ENCODE assay signal across 17 cellular contexts in genomic region chr12:3145036-3145435, GRCh38.
DNase-seq lines count a peak whose midpoint lies in the region; ATAC-seq and TF ChIP-seq lines count a peak whose summit lies in the region.
"Had no signal": no experiment of that assay in that cellular context is flagged by ENCODE, and none has a peak within 500 bp of the region (broad histone marks: within the 10 kb centered on the region; RNA-seq: fewer than 3 reads in every experiment).

No MANE protein-coding gene starts in this region.

- H2BK12ac ChIP-seq in H9 (ENCODE audit: insufficient read length, low read depth, low read length), result no peak overlapping the region

- peaks cover 0 to 11% of the 10 kb centered on the region in 2 experiments; a peak in 2 of 4 replicates for H3K79me1 ChIP-seq in IMR-90 (ENCODE audit: low read depth in 1 of 2, low read length in 2 of 2)
- H3K79me1 ChIP-seq in H9 (ENCODE audit: insufficient read depth, low read depth, low read length, poor library complexity, severe bottlenecking), result no peaks in the 10 kb centered on the region

- H3K14ac ChIP-seq in IMR-90 (replicated peaks; ENCODE audit: low read depth, low read length) (no peak overlapping the region), H9 (ENCODE audit: insufficient read depth, low read length) (no peak overlapping the region)

- peaks cover 2% of the 10 kb centered on the region for H3K36me3 Mint-ChIP-seq in chondrocyte (ENCODE audit: low read depth)
- peaks cover 0 to 4% (median 2%) of the 10 kb centered on the region in 3 experiments; a peak in 3 of 7 replicates for H3K36me3 Mint-ChIP-seq in H9 (ENCODE audit: insufficient read depth in 1 of 3, low read depth in 3 of 3)

- no peak overlapping the region for H3K27ac Mint-ChIP-seq in chondrocyte (ENCODE audit: unreplicated experiment)
- no peak overlapping the region; a peak in 1 of 7 replicates for H3K27ac Mint-ChIP-seq in H9

- intact Hi-C loops in IMR-90 (cut with micrococcal nuclease), result no loop called here
- intact Hi-C loops in left ventricle myocardium inferior (cut with micrococcal nuclease), result loop anchor here (10.0 kb wide), 1 partner anchor 60 kb away; no protein-coding TSS in a partner anchor
- intact Hi-C loops in posterior vena cava (cut with DNase I), result no loop called here

- WGBS in IMR-90 (ENCODE audit: extremely low coverage in 2 of 2, insufficient read length in 1 of 2), 2 experiments, result 80% methylated on average over 6 of the region's 13 CpGs; no CpG with 5 or more reads in 1 of the 2 experiments
- no CpG with 5 or more reads among the region's 13 CpGs for WGBS in H9 (ENCODE audit: extremely low coverage, insufficient read length, low lambda C conversion rate)

- H3K27me3 ChIP-seq in IMR-90 (ENCODE audit: control insufficient read depth, insufficient read depth, low read length) (no peaks in the 10 kb centered on the region), left ventricle myocardium inferior (ENCODE audit: low read depth) (no peaks in the 10 kb centered on the region), H9 (ENCODE audit: insufficient read depth, low read length) (no peaks in the 10 kb centered on the region)

- CTCF ChIA-PET in IMR-90 (lab: Yijun Ruan, JAX), result interaction anchor here (1.0 kb wide), 1 partner anchor 10 kb away, joined by 3 read pairs; no protein-coding TSS in a partner anchor

- H2AK9ac ChIP-seq in IMR-90 (replicated peaks; ENCODE audit: low read depth, low read length, poor library complexity), result peak overlapping the region; percentile 33

- no peak for ATAC-seq in IMR-90 (ENCODE audit: low read depth)
- ATAC-seq: A549, Panc1 had no signal

- H4K5ac ChIP-seq in IMR-90 (ENCODE audit: low read depth, low read length) (no peak overlapping the region), H9 (ENCODE audit: insufficient read length, low read depth, low read length) (no peak overlapping the region)

- H3K4me1 ChIP-seq in IMR-90 (ENCODE audit: control insufficient read depth, insufficient read depth, low read length), result peaks cover 5% of the 10 kb centered on the region
- peaks cover 94% of the 10 kb centered on the region for H3K4me1 ChIP-seq in left ventricle myocardium inferior
- peaks cover 3% of the 10 kb centered on the region; the same call in 1 of the 2 replicates for H3K4me1 ChIP-seq in H9 (ENCODE audit: insufficient read depth, low read length)
- H3K4me1 ChIP-seq: A549 had no signal

- DNase-seq in IMR-90 (no peak), chondrocyte (ENCODE audit: low spot score) (peak; percentile 66), left ventricle myocardium inferior (peak; percentile 73), posterior vena cava (ENCODE audit: low spot score) (peak; percentile 76), GOT3 (lab: John Stamatoyannopoulos, UW) (no peak), nucleus accumbens (lab: John Stamatoyannopoulos, UW) (no peak), HUDEP-2 (lab: John Stamatoyannopoulos, UW; ENCODE audit: unreplicated experiment in 76 of 76) (no peak), H9 (no peak)
- DNase-seq: EL, Karpas-422, MM.1S, NCI-H2029, NCI-H510A, SHP77 treated with DMSO at 0.1 percent for 48 hours had no signal

- H3K4me3 Mint-ChIP-seq in chondrocyte (ENCODE audit: unreplicated experiment), result no peak overlapping the region
- no peak overlapping the region for H3K4me3 Mint-ChIP-seq in H9

- H4K91ac ChIP-seq in IMR-90 (ENCODE audit: insufficient read depth, low read depth, low read length) (no peak overlapping the region), H9 (ENCODE audit: insufficient read length, low read depth, low read length) (no peak overlapping the region)

- no TSS peak for BruUV-seq in IMR-90 (replicated peaks; lab: Mats Ljungman, UMichigan)

- H2AK5ac ChIP-seq in IMR-90 (ENCODE audit: low read depth, low read length) (0 out of 2 replicates have a peak overlapping the region, but pooled peaks have one; percentile 18), H9 (ENCODE audit: insufficient read length, low read length) (no peak overlapping the region)

- H4K8ac ChIP-seq in IMR-90 (ENCODE audit: low read depth in 2 of 2, low read length in 2 of 2), result no peak overlapping the region
- no peak overlapping the region for H4K8ac ChIP-seq in H9 (replicated peaks; ENCODE audit: insufficient read length, low read depth, low read length)

- peaks cover 25% of the 10 kb centered on the region for H3K4me1 Mint-ChIP-seq in chondrocyte (ENCODE audit: low read depth)
- peaks cover 18 to 27% of the 10 kb centered on the region in 2 experiments for H3K4me1 Mint-ChIP-seq in H9

- H3K4me2 ChIP-seq in IMR-90 (ENCODE audit: low read depth, low read length), result no peak overlapping the region
- no peak overlapping the region for H3K4me2 ChIP-seq in H9 (ENCODE audit: insufficient read depth, insufficient read length, low read length)
- H3K4me2 ChIP-seq: A549 had no signal

- H3K79me2 ChIP-seq in H9 (ENCODE audit: insufficient read depth, low read length), result no peaks in the 10 kb centered on the region

- H2BK15ac ChIP-seq in IMR-90 (ENCODE audit: low read depth, low read length) (no peak overlapping the region), H9 (ENCODE audit: low read depth, low read length) (no peak overlapping the region)

- TF ChIP-seq CTCF in IMR-90 (conservative IDR thresholded peaks at IDR 0.05; ENCODE audit: low read depth, low read length) (no peak), chondrocyte (IDR thresholded peaks at IDR 0.05) (no peak), left ventricle myocardium inferior (IDR thresholded peaks at IDR 0.05; ENCODE audit: borderline replicate concordance) (no peak), H9 (conservative IDR thresholded peaks at IDR 0.05) (no peak)

- H3K27ac ChIP-seq in IMR-90 (ENCODE audit: insufficient read depth, low read length) (no peak overlapping the region), left ventricle myocardium inferior (replicated peaks) (peak overlapping the region; percentile 80), H9 (ENCODE audit: insufficient read length, low read depth, low read length) (no peak overlapping the region)
- H3K27ac ChIP-seq: A549, C4-2B had no signal

- in situ Hi-C loops in IMR-90 (cut with MboI; ENCODE audit: low sequenced_read_pairs), result no loop called here

- H3K56ac ChIP-seq in IMR-90 (ENCODE audit: extremely low read depth, insufficient read depth, low read length) (no peak overlapping the region), H9 (ENCODE audit: insufficient read length, low read depth, low read length) (no peak overlapping the region)

- H3K9me3 Mint-ChIP-seq in chondrocyte (ENCODE audit: low read depth), result peaks cover 2% of the 10 kb centered on the region
- H3K9me3 Mint-ChIP-seq in H9, result peaks cover 3 to 5% of the 10 kb centered on the region in 2 experiments

- no peaks in the 10 kb centered on the region for H3K23me2 ChIP-seq in H9 (ENCODE audit: insufficient read length, low read depth, low read length, poor library complexity, severe bottlenecking)

- peaks cover 34% of the 10 kb centered on the region for H4K20me1 ChIP-seq in IMR-90 (ENCODE audit: insufficient read depth, low read length)
- peaks cover 5% of the 10 kb centered on the region for H4K20me1 ChIP-seq in H9 (ENCODE audit: control insufficient read depth, insufficient read depth, insufficient read length)

- H3K23ac ChIP-seq in IMR-90 (ENCODE audit: low read depth, low read length) (no peak overlapping the region; the same call in 1 of the 2 replicates), H9 (ENCODE audit: insufficient read length, low read depth, low read length) (no peak overlapping the region)

- H3K9me3 ChIP-seq in IMR-90 (ENCODE audit: control insufficient read depth, insufficient read depth, low read length), result no peaks in the 10 kb centered on the region
- H3K9me3 ChIP-seq in left ventricle myocardium inferior (replicated peaks), result no peaks in the 10 kb centered on the region
- no peaks in the 10 kb centered on the region for H3K9me3 ChIP-seq in H9 (ENCODE audit: control insufficient read depth, low read depth, low read length)

- H2BK20ac ChIP-seq in IMR-90 (ENCODE audit: low read depth, low read length), result no peak overlapping the region
- H2BK20ac ChIP-seq in H9 (ENCODE audit: low read depth, low read length, poor library complexity, severe bottlenecking), result no peak overlapping the region

- no peak for TF ChIP-seq RAD21 in IMR-90 (IDR thresholded peaks at IDR 0.05; ENCODE audit: low read length)

- no peaks in the 10 kb centered on the region for H3K27me3 Mint-ChIP-seq in chondrocyte (ENCODE audit: low read depth)
- no peaks in the 10 kb centered on the region; the same call in 1 of the 2 replicates for H3K27me3 Mint-ChIP-seq in H9 (ENCODE audit: low read depth)

- H3T11ph ChIP-seq in H9 (ENCODE audit: low read length), result no peak overlapping the region

- TF ChIP-seq POLR2A in IMR-90 (IDR thresholded peaks at IDR 0.05; ENCODE audit: low read depth, low read length), result no peak

- H2BK120ac ChIP-seq in IMR-90 (ENCODE audit: low read depth, low read length) (no peak overlapping the region), H9 (ENCODE audit: low read depth, low read length, poor library complexity, severe bottlenecking) (no peak overlapping the region)

- peaks cover 3% of the 10 kb centered on the region; the same call in 1 of the 2 replicates for H3K9me1 ChIP-seq in IMR-90 (ENCODE audit: insufficient read depth, low read length)

- POLR2A ChIA-PET in IMR-90 (lab: Charles Lee; ENCODE audit: unreplicated experiment), result no interaction called here

- H2AFZ ChIP-seq in IMR-90 (replicated peaks; ENCODE audit: low read length, poor library complexity) (no peak overlapping the region), H9 (ENCODE audit: low read length) (no peak overlapping the region)

- H3K4ac ChIP-seq in IMR-90 (ENCODE audit: low read depth, low read length) (no peak overlapping the region), H9 (ENCODE audit: low read depth, low read length) (no peak overlapping the region)

- H3K18ac ChIP-seq in IMR-90 (ENCODE audit: low read depth, low read length) (no peak overlapping the region), H9 (ENCODE audit: insufficient read length, low read depth, low read length) (no peak overlapping the region)

- H3K4me3 ChIP-seq in IMR-90 (ENCODE audit: insufficient read depth, low read depth, low read length), result no peak overlapping the region
- no peak overlapping the region for H3K4me3 ChIP-seq in left ventricle myocardium inferior
- H3K4me3 ChIP-seq: A549 had no signal

- H2BK5ac ChIP-seq in IMR-90 (ENCODE audit: low read depth, low read length, poor library complexity, severe bottlenecking) (no peak overlapping the region), H9 (ENCODE audit: insufficient read length, low read length) (no peak overlapping the region)

- no peak overlapping the region for H3K9ac ChIP-seq in IMR-90 (ENCODE audit: low read depth, low read length)
- no peak overlapping the region for H3K9ac ChIP-seq in H9 (ENCODE audit: extremely low read depth, insufficient read length, low read length)

- dilution Hi-C loops in IMR-90 (cut with HindIII; ENCODE audit: low sequenced_read_pairs, unreplicated experiment), result no loop called here

- H3K36me3 ChIP-seq in IMR-90 (ENCODE audit: control insufficient read depth, insufficient read depth, low read length), result no peaks in the 10 kb centered on the region
- no peaks in the 10 kb centered on the region for H3K36me3 ChIP-seq in left ventricle myocardium inferior

TF ChIP-seq in IMR-90, 13 proteins besides CTCF, POLR2A, EP300 and RAD21 (continues in another document):
- TF ChIP-seq NFE2L2 (IDR thresholded peaks at IDR 0.05; ENCODE audit: low read depth, low read length), result no peak
- TF ChIP-seq FOS (IDR thresholded peaks at IDR 0.05; ENCODE audit: low read depth, low read length), result no peak
- no peak for TF ChIP-seq RFX5 (IDR thresholded peaks at IDR 0.05; ENCODE audit: low read depth, low read length)

Comparison
In these comparisons a context has a peak if more than half of its experiments do, and no peak if none do; other contexts are left out.
1. DNase-seq: peak in chondrocyte (single experiment), left ventricle myocardium inferior (single experiment) and posterior vena cava (single experiment); none in IMR-90 (single experiment), GOT3 (single experiment), nucleus accumbens (0 of 56), HUDEP-2 (0 of 76) and H9 (single experiment).